ENCODE assay signal across 9 cellular contexts in the genomic region with DNA sequence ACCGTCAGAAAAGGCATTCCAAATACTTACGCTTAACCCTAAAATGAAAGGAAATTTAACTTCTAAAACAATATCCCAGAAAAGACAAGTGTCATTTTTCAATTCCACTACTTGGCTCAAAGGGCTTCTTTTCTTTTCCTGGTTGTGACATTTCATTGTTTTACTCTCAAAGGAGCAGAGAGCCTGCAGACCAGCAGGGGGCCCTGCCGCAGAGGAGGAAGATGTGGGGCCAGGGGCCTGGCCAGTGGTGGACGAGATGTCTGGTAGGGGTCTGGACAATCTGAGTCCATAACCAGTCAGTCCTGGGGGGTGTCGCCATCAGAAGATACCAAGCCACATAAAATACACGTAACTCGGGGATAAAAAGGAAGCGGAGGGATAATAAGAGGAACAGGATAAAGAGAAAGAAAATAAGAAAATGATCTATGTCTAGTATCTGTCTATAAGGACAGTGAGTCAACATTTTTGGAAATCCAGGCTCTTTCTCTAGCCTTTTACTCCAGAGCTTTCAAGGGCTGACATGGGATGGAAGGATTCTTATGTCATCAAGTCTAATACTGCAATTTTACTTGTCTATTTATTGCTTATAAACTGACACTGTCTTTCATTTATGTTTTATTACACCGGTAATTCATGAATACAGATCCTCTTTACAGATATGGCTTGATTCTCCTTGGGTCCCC. TPM values are rescaled to one million over a fixed set of nuclear protein-coding genes. Genes with fewer than 3 reads are reported as not detected.
DNase-seq lines count a peak whose midpoint lies in the region; ATAC-seq and TF ChIP-seq lines count a peak whose summit lies in the region.
"Had no signal": no experiment of that assay in that cellular context is flagged by ENCODE, and none has a peak within 500 bp of the region (broad histone marks: within the 10 kb centered on the region; RNA-seq: fewer than 3 reads in every experiment).

No MANE protein-coding gene starts in this region.

- H2AK5ac ChIP-seq in H9 (ENCODE audit: insufficient read length, low read length): no peak overlapping the region

- no peak overlapping the region for H3K56ac ChIP-seq in H9 (ENCODE audit: insufficient read length, low read depth, low read length)

- H3K4me1 ChIP-seq in H9 (ENCODE audit: insufficient read depth, low read length) (no peaks in the 10 kb centered on the region; the same call in 1 of the 2 replicates), psoas muscle (no peaks in the 10 kb centered on the region)

- no peak overlapping the region for H3K4me2 ChIP-seq in H9 (ENCODE audit: insufficient read depth, insufficient read length, low read length)

- H3K9ac ChIP-seq in H9 (ENCODE audit: extremely low read depth, insufficient read length, low read length): no peak overlapping the region

- H4K91ac ChIP-seq in H9 (ENCODE audit: insufficient read length, low read depth, low read length): no peak overlapping the region

- H3K27ac ChIP-seq in H9 (ENCODE audit: insufficient read length, low read depth, low read length) (no peak overlapping the region), psoas muscle (no peak overlapping the region)
- H3K27ac ChIP-seq: epithelial cell of prostate had no signal

- no peaks in the 10 kb centered on the region for H3K36me3 ChIP-seq in psoas muscle (ENCODE audit: insufficient read depth in 1 of 2, low read depth in 1 of 2)

- ATAC-seq in psoas muscle (no peak), GM19324 (IDR thresholded peaks at IDR 0.05; ENCODE audit: low FRiP score, unreplicated experiment) (no peak)

- H3K79me2 ChIP-seq in H9 (ENCODE audit: insufficient read depth, low read length): no peaks in the 10 kb centered on the region

- no peak overlapping the region for H2BK20ac ChIP-seq in H9 (ENCODE audit: low read depth, low read length, poor library complexity, severe bottlenecking)

- H3K4ac ChIP-seq in H9 (ENCODE audit: low read depth, low read length): no peak overlapping the region

- H4K8ac ChIP-seq in H9 (replicated peaks; ENCODE audit: insufficient read length, low read depth, low read length): no peak overlapping the region

- H2BK120ac ChIP-seq in H9 (ENCODE audit: low read depth, low read length, poor library complexity, severe bottlenecking): no peak overlapping the region

- no peaks in the 10 kb centered on the region for H3K9me3 ChIP-seq in H9 (ENCODE audit: control insufficient read depth, low read depth, low read length)
- H3K9me3 ChIP-seq in psoas muscle: no peaks in the 10 kb centered on the region

- DNase-seq in Ammon's horn (ENCODE audit: low spot score) (peak; percentile 74), H9 (peak; percentile 68), fibroblast of villous mesenchyme (ENCODE audit: low read depth) (no peak), psoas muscle (peak in 1 of 2 donors; percentile 24), NCI-H187 (lab: John Stamatoyannopoulos, UW) (no peak)
- DNase-seq in activated CD4-positive, alpha-beta T cell treated with anti-CD3 and anti-CD28 coated beads, Interleukin-2, amount 50 U/mL, for 1 hour: peak; percentile 19
- DNase-seq in NK-92 treated with Interleukin-12 subunit alpha and Interleukin-12 subunit beta, amount 100 ng/mL, for 24 hours (lab: John Stamatoyannopoulos, UW): no peak

- peaks cover 7 to 19% of the 10 kb centered on the region in 2 experiments for H3K4me1 Mint-ChIP-seq in H9

- H2BK15ac ChIP-seq in H9 (ENCODE audit: low read depth, low read length): no peak overlapping the region

- no peak overlapping the region for H3K18ac ChIP-seq in H9 (ENCODE audit: insufficient read length, low read depth, low read length)

- no peak overlapping the region for H2AFZ ChIP-seq in H9 (ENCODE audit: low read length)

- H3T11ph ChIP-seq in H9 (ENCODE audit: low read length): no peak overlapping the region

- intact Hi-C loops in psoas muscle (cut with DNase I): no loop called here

- WGBS in H9 (ENCODE audit: extremely low coverage, insufficient read length, low lambda C conversion rate): no CpG with 5 or more reads among the region's 9 CpGs
- WGBS in psoas muscle, 3 donors: 66 to 74% (median 70%) methylated on average over 9 of the region's 9 CpGs

- no peak overlapping the region for H2BK5ac ChIP-seq in H9 (ENCODE audit: insufficient read length, low read length)

- H3K27ac Mint-ChIP-seq in H9: no peak overlapping the region; a peak in 1 of 7 replicates

- no peaks in the 10 kb centered on the region for H3K9me3 Mint-ChIP-seq in H9

- H3K27me3 ChIP-seq in H9 (ENCODE audit: insufficient read depth, low read length) (no peaks in the 10 kb centered on the region), psoas muscle (ENCODE audit: insufficient read depth in 3 of 3, low read length in 2 of 3) (no peaks in the 10 kb centered on the region)

- no peaks in the 10 kb centered on the region for H4K20me1 ChIP-seq in H9 (ENCODE audit: control insufficient read depth, insufficient read depth, insufficient read length)

- H3K4me3 ChIP-seq in fibroblast of villous mesenchyme (ENCODE audit: low read depth, low read length) (no peak overlapping the region), psoas muscle (no peak overlapping the region)

- TF ChIP-seq CTCF in H9 (conservative IDR thresholded peaks at IDR 0.05): peak; percentile 71
- peak; percentile 83 for TF ChIP-seq CTCF in fibroblast of villous mesenchyme (IDR thresholded peaks at IDR 0.05; ENCODE audit: insufficient read depth, low read depth, low read length)
- TF ChIP-seq CTCF in psoas muscle (IDR thresholded peaks at IDR 0.05): peak; percentile 29

- H2BK12ac ChIP-seq in H9 (ENCODE audit: insufficient read length, low read depth, low read length): no peak overlapping the region

- no peaks in the 10 kb centered on the region for H3K23me2 ChIP-seq in H9 (ENCODE audit: insufficient read length, low read depth, low read length, poor library complexity, severe bottlenecking)

- H3K23ac ChIP-seq in H9 (ENCODE audit: insufficient read length, low read depth, low read length): no peak overlapping the region

- no peak overlapping the region; a peak in 1 of 5 replicates for H3K4me3 Mint-ChIP-seq in H9

- H3K36me3 Mint-ChIP-seq in H9 (ENCODE audit: insufficient read depth in 1 of 3, low read depth in 3 of 3): no peaks in the 10 kb centered on the region

- H4K5ac ChIP-seq in H9 (ENCODE audit: insufficient read length, low read depth, low read length): no peak overlapping the region

- H3K27me3 Mint-ChIP-seq in H9 (ENCODE audit: low read depth): no peaks in the 10 kb centered on the region

- no peaks in the 10 kb centered on the region for H3K79me1 ChIP-seq in H9 (ENCODE audit: insufficient read depth, low read depth, low read length, poor library complexity, severe bottlenecking)

- no peak overlapping the region for H3K14ac ChIP-seq in H9 (ENCODE audit: insufficient read depth, low read length)

RNA-seq across cellular contexts. Expression of a gene that starts 54.2 kb away (rescaled TPM):
- total RNA-seq in H9 (2021) (4.4 and 5.7 TPM in 2 replicates), fibroblast of villous mesenchyme (5.5 and 6.5 TPM in 2 replicates), psoas muscle (10 to 100 TPM in 1 of 4 donors, 1 to 10 TPM in 3; 6.3 to 10.4 (median 7.0) TPM)
- polyA plus RNA-seq in psoas muscle: 1 to 10 TPM; 4.6 to 6.3 (median 6.2) TPM

Comparison
In these comparisons a context has a peak if more than half of its experiments do, and no peak if none do; other contexts are left out.
1. DNase-seq: peak in Ammon's horn (single experiment), H9 (single experiment) and activated CD4-positive, alpha-beta T cell treated with anti-CD3 and anti-CD28 coated beads, Interleukin-2, amount 50 U/mL, for 1 hour (single experiment); none in fibroblast of villous mesenchyme (single experiment), NCI-H187 (0 of 2) and NK-92 treated with Interleukin-12 subunit alpha and Interleukin-12 subunit beta, amount 100 ng/mL, for 24 hours (single experiment).
2. CTCF ChIP-seq: peak in every context shown above with its lines; median percentile 83 in fibroblast of villous mesenchyme; 71 in H9; 29 in psoas muscle.